In the genomic region with DNA sequence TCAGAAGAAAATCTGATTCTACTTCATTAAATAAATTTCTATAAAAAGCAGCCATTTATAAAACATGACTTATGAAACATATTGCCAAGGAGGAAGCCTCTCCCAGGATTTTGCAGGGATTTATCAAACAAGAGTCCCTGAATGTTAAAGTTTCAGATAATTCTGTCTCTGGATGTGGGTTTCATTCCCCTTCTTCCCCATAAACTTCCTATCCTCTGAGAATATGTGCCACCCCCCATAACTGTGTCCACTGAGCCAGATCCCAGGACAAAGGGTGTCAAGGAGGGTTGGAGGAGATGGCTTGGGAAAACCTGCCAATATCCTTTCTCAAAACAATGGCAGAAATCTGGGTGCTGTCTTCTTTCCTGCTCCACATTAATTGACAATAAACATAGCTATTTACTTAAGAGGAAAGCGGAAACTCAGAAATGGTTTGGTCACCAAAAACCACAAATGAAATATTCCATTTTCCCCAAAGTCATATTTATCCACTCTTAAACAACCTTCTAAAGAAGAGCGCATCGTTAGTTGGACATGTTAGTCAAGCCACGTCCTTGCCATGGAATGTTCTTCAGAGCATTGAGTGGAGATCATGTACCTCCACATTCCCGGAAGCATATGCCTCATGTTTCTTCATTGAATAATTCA, we compare ENCODE assay signal across 9 cellular contexts.
A peak's percentile ranks its signal among the peaks of the same experiment; 100 is the strongest.
DNase-seq lines count a peak whose midpoint lies in the region; ATAC-seq and TF ChIP-seq lines count a peak whose summit lies in the region.
"Had no signal": no experiment of that assay in that cellular context is flagged by ENCODE, and none has a peak within 500 bp of the region (broad histone marks: within the 10 kb centered on the region; RNA-seq: fewer than 3 reads in every experiment).

No MANE protein-coding gene starts in this region.

- TF ChIP-seq CTCF in fibroblast of pulmonary artery (IDR thresholded peaks at IDR 0.05; ENCODE audit: low read length, missing control alignments), result no peak

- H3K4me3 ChIP-seq in fibroblast of pulmonary artery (replicated peaks; ENCODE audit: low read depth, low read length), result no peak overlapping the region

- peak; percentile 80 for DNase-seq in EL
- peak; percentile 64 for DNase-seq in fibroblast of pulmonary artery (ENCODE audit: low read depth)
- DNase-seq in stromal cell of bone marrow (ENCODE audit: low read depth), result peak; percentile 65
- no peak for DNase-seq in NCI-H1048 (lab: John Stamatoyannopoulos, UW)
- no peak for DNase-seq in NCI-H1105 treated with DMSO at 0.1 percent for 48 hours (lab: John Stamatoyannopoulos, UW)
- DNase-seq: stimulated activated CD4-positive, alpha-beta T cell treated with anti-CD3 and anti-CD28 coated beads, Interleukin-12 subunit alpha, Interleukin-12 subunit beta, amount 100 ng/mL, for 4 hours had no signal

- ATAC-seq in SK-N-SH treated with all-trans-retinoic acid at 6 μM for 48 hours, result peak; percentile 72
- ATAC-seq in GM19035 (IDR thresholded peaks at IDR 0.05; ENCODE audit: unreplicated experiment), result no peak
- ATAC-seq in HG03457 (IDR thresholded peaks at IDR 0.05; ENCODE audit: unreplicated experiment), result no peak

TF ChIP-seq in SK-N-SH treated with all-trans-retinoic acid at 6 μM for 48 hours, 23 proteins besides CTCF, POLR2A, EP300 and RAD21:
- TF ChIP-seq ESRRG (CRISPR knock-in tag; IDR thresholded peaks at IDR 0.05) (no peak), ZC3H10 (CRISPR knock-in tag; IDR thresholded peaks at IDR 0.05) (peak; percentile 65; the same call in 1 of the 2 replicates), CSDC2 (CRISPR knock-in tag; IDR thresholded peaks at IDR 0.05) (no peak), ARNTL (CRISPR knock-in tag; IDR thresholded peaks at IDR 0.05; ENCODE audit: borderline replicate concordance, low read depth) (no peak), SNAI2 (CRISPR knock-in tag; IDR thresholded peaks at IDR 0.05) (0 out of 2 replicates have a peak, but pooled peaks have one; percentile 48), ISL1 (CRISPR knock-in tag; IDR thresholded peaks at IDR 0.05) (0 out of 2 replicates have a peak, but pooled peaks have one; percentile 83)
- TF ChIP-seq, protein P1, sequence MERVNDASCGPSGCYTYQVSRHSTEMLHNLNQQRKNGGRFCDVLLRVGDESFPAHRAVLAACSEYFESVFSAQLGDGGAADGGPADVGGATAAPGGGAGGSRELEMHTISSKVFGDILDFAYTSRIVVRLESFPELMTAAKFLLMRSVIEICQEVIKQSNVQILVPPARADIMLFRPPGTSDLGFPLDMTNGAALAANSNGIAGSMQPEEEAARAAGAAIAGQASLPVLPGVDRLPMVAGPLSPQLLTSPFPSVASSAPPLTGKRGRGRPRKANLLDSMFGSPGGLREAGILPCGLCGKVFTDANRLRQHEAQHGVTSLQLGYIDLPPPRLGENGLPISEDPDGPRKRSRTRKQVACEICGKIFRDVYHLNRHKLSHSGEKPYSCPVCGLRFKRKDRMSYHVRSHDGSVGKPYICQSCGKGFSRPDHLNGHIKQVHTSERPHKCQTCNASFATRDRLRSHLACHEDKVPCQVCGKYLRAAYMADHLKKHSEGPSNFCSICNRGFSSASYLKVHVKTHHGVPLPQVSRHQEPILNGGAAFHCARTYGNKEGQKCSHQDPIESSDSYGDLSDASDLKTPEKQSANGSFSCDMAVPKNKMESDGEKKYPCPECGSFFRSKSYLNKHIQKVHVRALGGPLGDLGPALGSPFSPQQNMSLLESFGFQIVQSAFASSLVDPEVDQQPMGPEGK (CRISPR knock-in tag; IDR thresholded peaks at IDR 0.05; ENCODE audit: borderline replicate concordance), result no peak
- TF ChIP-seq, protein P2, sequence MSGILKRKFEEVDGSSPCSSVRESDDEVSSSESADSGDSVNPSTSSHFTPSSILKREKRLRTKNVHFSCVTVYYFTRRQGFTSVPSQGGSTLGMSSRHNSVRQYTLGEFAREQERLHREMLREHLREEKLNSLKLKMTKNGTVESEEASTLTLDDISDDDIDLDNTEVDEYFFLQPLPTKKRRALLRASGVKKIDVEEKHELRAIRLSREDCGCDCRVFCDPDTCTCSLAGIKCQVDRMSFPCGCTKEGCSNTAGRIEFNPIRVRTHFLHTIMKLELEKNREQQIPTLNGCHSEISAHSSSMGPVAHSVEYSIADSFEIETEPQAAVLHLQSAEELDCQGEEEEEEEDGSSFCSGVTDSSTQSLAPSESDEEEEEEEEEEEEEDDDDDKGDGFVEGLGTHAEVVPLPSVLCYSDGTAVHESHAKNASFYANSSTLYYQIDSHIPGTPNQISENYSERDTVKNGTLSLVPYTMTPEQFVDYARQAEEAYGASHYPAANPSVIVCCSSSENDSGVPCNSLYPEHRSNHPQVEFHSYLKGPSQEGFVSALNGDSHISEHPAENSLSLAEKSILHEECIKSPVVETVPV (CRISPR knock-in tag; IDR thresholded peaks at IDR 0.05), result no peak; the same call in 1 of the 2 replicates

Comparison
In these comparisons a context has a peak if more than half of its experiments do, and no peak if none do; other contexts are left out.
1. DNase-seq: peak in EL (single experiment), fibroblast of pulmonary artery (single experiment) and stromal cell of bone marrow (single experiment); none in NCI-H1048 (single experiment) and NCI-H1105 treated with DMSO at 0.1 percent for 48 hours (single experiment).